29 cellular contexts compared by ENCODE assay signal in genomic region chr18:36889316-36889715, GRCh38.
A peak's percentile ranks its signal among the peaks of the same experiment; 100 is the strongest.
DNase-seq lines count a peak whose midpoint lies in the region; ATAC-seq and TF ChIP-seq lines count a peak whose summit lies in the region.
"Had no signal": no experiment of that assay in that cellular context is flagged by ENCODE, and none has a peak within 500 bp of the region (broad histone marks: within the 10 kb centered on the region; RNA-seq: fewer than 3 reads in every experiment).

No MANE protein-coding gene starts in this region.

- no peak overlapping the region for H2AFZ ChIP-seq in IMR-90 (replicated peaks; ENCODE audit: low read length, poor library complexity)

- TF ChIP-seq POLR2A in IMR-90 (IDR thresholded peaks at IDR 0.05; ENCODE audit: low read depth, low read length): no peak

- H2BK15ac ChIP-seq in IMR-90 (ENCODE audit: low read depth, low read length): no peak overlapping the region

- BruUV-seq in IMR-90 (replicated peaks; lab: Mats Ljungman, UMichigan): no TSS peak

- TF ChIP-seq CTCF in IMR-90 (conservative IDR thresholded peaks at IDR 0.05; ENCODE audit: low read depth, low read length): no peak

- in situ Hi-C loops in IMR-90 (cut with MboI; ENCODE audit: low sequenced_read_pairs): no loop called here

- intact Hi-C loops in IMR-90 (cut with micrococcal nuclease): no loop called here
- intact Hi-C loops in left colon (cut with DNase I, micrococcal nuclease): no loop called here

- H2BK120ac ChIP-seq in IMR-90 (ENCODE audit: low read depth, low read length): no peak overlapping the region

- no peak overlapping the region for H2AK9ac ChIP-seq in IMR-90 (replicated peaks; ENCODE audit: low read depth, low read length, poor library complexity)

- H3K4ac ChIP-seq in IMR-90 (ENCODE audit: low read depth, low read length): no peak overlapping the region

- H3K9me1 ChIP-seq in IMR-90 (ENCODE audit: insufficient read depth, low read length): no peaks in the 10 kb centered on the region; the same call in 1 of the 2 replicates

- H3K27ac ChIP-seq in IMR-90 (ENCODE audit: insufficient read depth, low read length): no peak overlapping the region
- H3K27ac ChIP-seq: esophagus squamous epithelium, left lung, skin epidermis, thyroid gland had no signal

- H3K9me3 ChIP-seq in IMR-90 (ENCODE audit: control insufficient read depth, insufficient read depth, low read length): no peaks in the 10 kb centered on the region
- H3K9me3 ChIP-seq: esophagus squamous epithelium, left lung, thyroid gland had no signal

- H2AK5ac ChIP-seq in IMR-90 (ENCODE audit: low read depth, low read length): no peak overlapping the region

- CTCF ChIA-PET in IMR-90 (lab: Yijun Ruan, JAX): interaction anchor here (0.6 kb wide), 1 partner anchor 13 kb away, joined by 4 read pairs; no protein-coding TSS in a partner anchor

- H4K5ac ChIP-seq in IMR-90 (ENCODE audit: low read depth, low read length): no peak overlapping the region

- peak; percentile 55 for DNase-seq in IMR-90
- peak; percentile 37 for DNase-seq in dermis blood vessel endothelial cell
- DNase-seq in left colon: no peak
- peak; percentile 15 for DNase-seq in stromal cell of bone marrow (ENCODE audit: low read depth)
- DNase-seq in epidermal melanocyte (ENCODE audit: insufficient read length, low spot score): no peak
- DNase-seq in NCI-H1105 treated with DMSO at 0.1 percent for 48 hours (lab: John Stamatoyannopoulos, UW): no peak
- DNase-seq in NCI-H510A treated with DMSO at 0.1 percent for 48 hours (lab: John Stamatoyannopoulos, UW): no peak
- DNase-seq: activated CD4-positive, alpha-beta T cell treated with anti-CD3 and anti-CD28 coated beads for 1 hour; activated CD8-positive, alpha-beta memory T cell treated with anti-CD3 and anti-CD28 coated beads for 24 hours; activated naive CD4-positive, alpha-beta T cell treated with anti-CD3 and anti-CD28 coated beads for 36 hours; activated T-cell treated with anti-CD3 and anti-CD28 coated beads, Interleukin-2, amount 50 U/mL, for 24 hours; amygdala; DMS53; effector memory CD4-positive, alpha-beta T cell; esophagus squamous epithelium; glutamatergic neuron; H7; left lung; NCI-H146; NCI-H2171; NCI-H748 treated with DMSO at 0.1 percent for 48 hours; nephron progenitor cell; posterior cingulate gyrus; SHP77 treated with DMSO at 0.1 percent for 48 hours; stimulated activated CD4-positive, alpha-beta T cell treated with anti-CD3 and anti-CD28 coated beads, Interleukin-4, amount 100 ng/mL, for 1 hour; stimulated activated naive CD4-positive, alpha-beta T cell treated with Interleukin-2 at 50 U/mL for 16 hours; T-cell; thyroid gland had no signal

- no peak overlapping the region for H3K9ac ChIP-seq in IMR-90 (ENCODE audit: low read depth, low read length)

- no peak for TF ChIP-seq RAD21 in IMR-90 (IDR thresholded peaks at IDR 0.05; ENCODE audit: low read length)

- H3K14ac ChIP-seq in IMR-90 (replicated peaks; ENCODE audit: low read depth, low read length): no peak overlapping the region

- H3K56ac ChIP-seq in IMR-90 (ENCODE audit: extremely low read depth, insufficient read depth, low read length): no peak overlapping the region

- H2BK20ac ChIP-seq in IMR-90 (ENCODE audit: low read depth, low read length): no peak overlapping the region

- no CpG with 5 or more reads among the region's 1 CpG for WGBS in IMR-90 (ENCODE audit: extremely low coverage in 2 of 2, insufficient read length in 1 of 2), 2 experiments

- H3K18ac ChIP-seq in IMR-90 (ENCODE audit: low read depth, low read length): no peak overlapping the region

- POLR2A ChIA-PET in IMR-90 (lab: Charles Lee; ENCODE audit: unreplicated experiment): no interaction called here

- no peaks in the 10 kb centered on the region for H4K20me1 ChIP-seq in IMR-90 (ENCODE audit: insufficient read depth, low read length)

- H3K79me1 ChIP-seq in IMR-90 (ENCODE audit: low read depth in 1 of 2, low read length in 2 of 2): no peaks in the 10 kb centered on the region

- no peak overlapping the region for H4K91ac ChIP-seq in IMR-90 (ENCODE audit: insufficient read depth, low read depth, low read length)

- H3K27me3 ChIP-seq in IMR-90 (ENCODE audit: control insufficient read depth, insufficient read depth, low read length): no peaks in the 10 kb centered on the region
- H3K27me3 ChIP-seq: esophagus squamous epithelium, left lung, thyroid gland had no signal

- no peaks in the 10 kb centered on the region for H3K4me1 ChIP-seq in IMR-90 (ENCODE audit: control insufficient read depth, insufficient read depth, low read length)
- H3K4me1 ChIP-seq: esophagus squamous epithelium, left lung had no signal

- no peak overlapping the region for H3K23ac ChIP-seq in IMR-90 (ENCODE audit: low read depth, low read length)

- peak; percentile 67 for ATAC-seq in IMR-90 (ENCODE audit: low read depth)
- ATAC-seq in left colon: peak; percentile 42
- ATAC-seq: left lung, T-cell had no signal

- H3K4me3 ChIP-seq in IMR-90 (ENCODE audit: insufficient read depth, low read depth, low read length): no peak overlapping the region
- H3K4me3 ChIP-seq: esophagus squamous epithelium, left lung, skin epidermis, thyroid gland had no signal

- dilution Hi-C loops in IMR-90 (cut with HindIII; ENCODE audit: low sequenced_read_pairs, unreplicated experiment): no loop called here

- no peak overlapping the region for H4K8ac ChIP-seq in IMR-90 (ENCODE audit: low read depth in 2 of 2, low read length in 2 of 2)

- H3K36me3 ChIP-seq in IMR-90 (ENCODE audit: control insufficient read depth, insufficient read depth, low read length): no peaks in the 10 kb centered on the region
- H3K36me3 ChIP-seq: esophagus squamous epithelium, left lung, thyroid gland had no signal

- H3K4me2 ChIP-seq in IMR-90 (ENCODE audit: low read depth, low read length): no peak overlapping the region

- no peak overlapping the region for H2BK5ac ChIP-seq in IMR-90 (ENCODE audit: low read depth, low read length, poor library complexity, severe bottlenecking)

TF ChIP-seq in IMR-90, 13 proteins besides CTCF, POLR2A, EP300 and RAD21:
- TF ChIP-seq NFE2L2 (IDR thresholded peaks at IDR 0.05; ENCODE audit: low read depth, low read length) (no peak), MAFK (IDR thresholded peaks at IDR 0.05; ENCODE audit: low read depth, low read length) (peak; percentile 48; the same call in 1 of the 2 replicates)

Comparison
In these comparisons a context has a peak if more than half of its experiments do, and no peak if none do; other contexts are left out.
1. DNase-seq: peak in IMR-90 (single experiment), dermis blood vessel endothelial cell (single experiment) and stromal cell of bone marrow (single experiment); none in left colon (0 of 2), epidermal melanocyte (single experiment), NCI-H1105 treated with DMSO at 0.1 percent for 48 hours (single experiment) and NCI-H510A treated with DMSO at 0.1 percent for 48 hours (single experiment).